17 cellular contexts compared by ENCODE assay signal in genomic region chr22:49204599-49205214, GRCh38.
DNase-seq lines count a peak whose midpoint lies in the region; ATAC-seq, FAIRE-seq and TF ChIP-seq lines count a peak whose summit lies in the region.
"Had no signal": no experiment of that assay in that cellular context is flagged by ENCODE, and none has a peak within 500 bp of the region (broad histone marks: within the 10 kb centered on the region; RNA-seq: fewer than 3 reads in every experiment).

No MANE protein-coding gene starts in this region.

- H3K4me3 ChIP-seq in H7 (ENCODE audit: insufficient read depth, low read depth, low read length) (no peak overlapping the region), kidney (ENCODE audit: low read length in 2 of 2) (no peak overlapping the region), spleen (no peak overlapping the region)
- H3K4me3 ChIP-seq: PC-9 had no signal

- H3K9ac ChIP-seq in kidney (ENCODE audit: low read length in 2 of 2): no peak overlapping the region
- H3K9ac ChIP-seq: KMS-11 had no signal

- WGBS in spleen, 5 donors: 85 to 92% (median 89%) methylated on average over 20 of the region's 20 CpGs

- no peak for ATAC-seq in activated CD4-positive, CD25-positive, alpha-beta regulatory T cell treated with anti-CD3 and anti-CD28 coated beads, Interleukin-2, amount 50 U/mL, for 24 hours
- ATAC-seq in activated naive CD4-positive, alpha-beta T cell treated with anti-CD3 and anti-CD28 coated beads, Interleukin-2, amount 50 U/mL, for 72 hours: no peak

- no peaks in the 10 kb centered on the region for H3K9me3 Mint-ChIP-seq in activated naive CD4-positive, alpha-beta T cell treated with anti-CD3 and anti-CD28 coated beads, Interleukin-2, amount 50 U/mL, for 72 hours
- H3K9me3 Mint-ChIP-seq: CD8-positive, alpha-beta memory T cell had no signal

- no peaks in the 10 kb centered on the region for H3K9me3 ChIP-seq in kidney (ENCODE audit: control insufficient read depth in 1 of 2, low read length in 2 of 2)
- no peaks in the 10 kb centered on the region for H3K9me3 ChIP-seq in spleen

- no peak for FAIRE-seq in kidney (lab: Jason Lieb, UNC)

- TF ChIP-seq CTCF in kidney (IDR thresholded peaks at IDR 0.05; ENCODE audit: borderline replicate concordance, extremely low read depth, insufficient read depth) (no peak), spleen (IDR thresholded peaks at IDR 0.05 in 8 of 11, conservative IDR thresholded peaks at IDR 0.05 in 3 of 11) (no peak)

- DNase-seq in activated CD4-positive, CD25-positive, alpha-beta regulatory T cell treated with anti-CD3 and anti-CD28 coated beads, Interleukin-2, amount 50 U/mL, for 72 hours: peak; percentile 14
- DNase-seq in H7 (peak; percentile 34), kidney (peak; percentile 37), spleen (peak; percentile 29), GM19238 (ENCODE audit: insufficient read length, low spot score) (no peak), dermis blood vessel endothelial cell (no peak)
- DNase-seq in activated naive CD4-positive, alpha-beta T cell treated with anti-CD3 and anti-CD28 coated beads, Interleukin-2, amount 50 U/mL, for 72 hours (ENCODE audit: low spot score in 2 of 2): no peak
- DNase-seq: CD8-positive, alpha-beta memory T cell; GOT3; HFFc6; NCI-H1092 treated with DMSO at 0.1 percent for 48 hours; NCI-H1694 treated with DMSO at 0.1 percent for 48 hours; NCI-H69; PC-9 had no signal

- H3K27me3 ChIP-seq in H7 (ENCODE audit: control insufficient read depth, insufficient read depth, low read length) (no peaks in the 10 kb centered on the region), spleen (replicated peaks in 1 of 7) (peaks cover 0 to 30% (median 0%) of the 10 kb centered on the region in 7 donors)

- no peak overlapping the region for H3K27ac ChIP-seq in kidney (ENCODE audit: low read depth in 2 of 2, low read length in 2 of 2)
- H3K27ac ChIP-seq in spleen: no peak overlapping the region
- H3K27ac ChIP-seq: 22Rv1, KMS-11, PC-9 had no signal

- intact Hi-C loops in kidney (cut with DNase I) (no loop called here), spleen (cut with DNase I; ENCODE audit: low total_unique reads) (no loop called here)

- no peak overlapping the region for H3K27ac Mint-ChIP-seq in activated naive CD4-positive, alpha-beta T cell treated with anti-CD3 and anti-CD28 coated beads, Interleukin-2, amount 50 U/mL, for 72 hours
- H3K27ac Mint-ChIP-seq: HFFc6 had no signal

- H3K4me1 ChIP-seq in kidney (ENCODE audit: control insufficient read depth in 1 of 2, insufficient read depth in 1 of 2, low read depth in 1 of 2, low read length in 2 of 2): no peaks in the 10 kb centered on the region
- no peaks in the 10 kb centered on the region for H3K4me1 ChIP-seq in spleen

- no peaks in the 10 kb centered on the region for H3K36me3 Mint-ChIP-seq in activated naive CD4-positive, alpha-beta T cell treated with anti-CD3 and anti-CD28 coated beads, Interleukin-2, amount 50 U/mL, for 72 hours
- H3K36me3 Mint-ChIP-seq: CD8-positive, alpha-beta memory T cell had no signal

- no peak for TF ChIP-seq POLR2A in spleen (IDR thresholded peaks at IDR 0.05)

- H3K36me3 ChIP-seq in H7 (replicated peaks; ENCODE audit: control insufficient read depth, insufficient read depth, low read length) (no peaks in the 10 kb centered on the region), kidney (ENCODE audit: control insufficient read depth in 1 of 2, insufficient read depth in 2 of 2, low read length in 2 of 2) (no peaks in the 10 kb centered on the region), spleen (no peaks in the 10 kb centered on the region)

Comparison
In these comparisons a context has a peak if more than half of its experiments do, and no peak if none do; other contexts are left out.
1. DNase-seq: peak in activated CD4-positive, CD25-positive, alpha-beta regulatory T cell treated with anti-CD3 and anti-CD28 coated beads, Interleukin-2, amount 50 U/mL, for 72 hours (single experiment), H7 (single experiment), kidney (single experiment) and spleen (single experiment); none in activated naive CD4-positive, alpha-beta T cell treated with anti-CD3 and anti-CD28 coated beads, Interleukin-2, amount 50 U/mL, for 72 hours (0 of 2), GM19238 (single experiment) and dermis blood vessel endothelial cell (single experiment).